1 cellular context compared by ENCODE assay signal in the genomic region with DNA sequence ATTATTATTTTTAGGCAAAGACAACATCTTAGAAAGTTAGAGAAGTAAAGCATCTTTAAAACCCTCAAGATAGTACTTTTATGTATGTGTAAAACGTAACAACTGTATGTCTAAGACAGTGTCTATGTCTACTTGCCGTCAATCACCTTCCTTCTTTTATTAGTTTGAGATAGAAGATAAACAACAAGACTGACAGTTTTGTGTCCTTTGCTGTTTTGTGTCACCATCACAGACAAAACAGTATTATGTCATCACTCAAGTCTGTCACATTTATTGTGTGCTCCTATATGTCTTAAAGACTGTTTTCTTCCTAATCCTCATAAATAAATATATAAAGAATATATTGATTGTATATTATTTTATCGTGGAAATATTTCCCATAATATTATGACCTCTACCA.
TF ChIP-seq lines count a peak whose summit lies in the region.

No MANE protein-coding gene starts in this region.

TF ChIP-seq in neural cell, 6 proteins besides CTCF, POLR2A, EP300 and RAD21:
- TF ChIP-seq, protein P1, sequence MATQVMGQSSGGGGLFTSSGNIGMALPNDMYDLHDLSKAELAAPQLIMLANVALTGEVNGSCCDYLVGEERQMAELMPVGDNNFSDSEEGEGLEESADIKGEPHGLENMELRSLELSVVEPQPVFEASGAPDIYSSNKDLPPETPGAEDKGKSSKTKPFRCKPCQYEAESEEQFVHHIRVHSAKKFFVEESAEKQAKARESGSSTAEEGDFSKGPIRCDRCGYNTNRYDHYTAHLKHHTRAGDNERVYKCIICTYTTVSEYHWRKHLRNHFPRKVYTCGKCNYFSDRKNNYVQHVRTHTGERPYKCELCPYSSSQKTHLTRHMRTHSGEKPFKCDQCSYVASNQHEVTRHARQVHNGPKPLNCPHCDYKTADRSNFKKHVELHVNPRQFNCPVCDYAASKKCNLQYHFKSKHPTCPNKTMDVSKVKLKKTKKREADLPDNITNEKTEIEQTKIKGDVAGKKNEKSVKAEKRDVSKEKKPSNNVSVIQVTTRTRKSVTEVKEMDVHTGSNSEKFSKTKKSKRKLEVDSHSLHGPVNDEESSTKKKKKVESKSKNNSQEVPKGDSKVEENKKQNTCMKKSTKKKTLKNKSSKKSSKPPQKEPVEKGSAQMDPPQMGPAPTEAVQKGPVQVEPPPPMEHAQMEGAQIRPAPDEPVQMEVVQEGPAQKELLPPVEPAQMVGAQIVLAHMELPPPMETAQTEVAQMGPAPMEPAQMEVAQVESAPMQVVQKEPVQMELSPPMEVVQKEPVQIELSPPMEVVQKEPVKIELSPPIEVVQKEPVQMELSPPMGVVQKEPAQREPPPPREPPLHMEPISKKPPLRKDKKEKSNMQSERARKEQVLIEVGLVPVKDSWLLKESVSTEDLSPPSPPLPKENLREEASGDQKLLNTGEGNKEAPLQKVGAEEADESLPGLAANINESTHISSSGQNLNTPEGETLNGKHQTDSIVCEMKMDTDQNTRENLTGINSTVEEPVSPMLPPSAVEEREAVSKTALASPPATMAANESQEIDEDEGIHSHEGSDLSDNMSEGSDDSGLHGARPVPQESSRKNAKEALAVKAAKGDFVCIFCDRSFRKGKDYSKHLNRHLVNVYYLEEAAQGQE (IDR thresholded peaks at IDR 0.05; ENCODE audit: borderline replicate concordance) = no peak
- TF ChIP-seq EZH2 (IDR thresholded peaks at IDR 0.05; ENCODE audit: borderline replicate concordance, insufficient read depth, low read length, poor library complexity, severe bottlenecking) (no peak), SMC3 (conservative IDR thresholded peaks at IDR 0.05; ENCODE audit: poor library complexity) (no peak), POLR2AphosphoS5 (IDR thresholded peaks at IDR 0.05) (peak; percentile 91), MXI1 (conservative IDR thresholded peaks at IDR 0.05; ENCODE audit: poor library complexity, severe bottlenecking) (no peak), TAF1 (IDR thresholded peaks at IDR 0.05; ENCODE audit: low read depth) (no peak)
